Comparison of ENCODE assay signal across 9 cellular contexts in the genomic region with DNA sequence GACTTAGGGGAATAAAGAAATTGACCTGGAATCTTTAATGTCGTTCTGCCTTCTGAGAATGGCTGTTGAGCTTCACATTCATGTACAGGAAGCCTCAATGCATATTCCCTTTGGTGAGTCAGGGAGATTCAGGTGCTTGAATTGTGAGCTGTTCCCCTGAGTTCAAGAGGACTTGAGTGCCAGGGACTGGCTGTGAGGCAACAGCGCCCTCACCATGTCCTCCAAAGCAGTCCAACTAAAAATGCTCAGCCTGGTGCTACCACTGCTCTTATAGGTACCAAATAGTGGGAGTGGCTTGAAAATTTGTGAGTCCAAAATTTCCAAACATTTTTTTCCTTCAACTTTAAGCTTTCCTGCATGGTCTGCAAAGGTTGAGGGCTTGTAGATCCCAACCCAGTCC. TPM values are rescaled to one million over a fixed set of nuclear protein-coding genes. Genes with fewer than 3 reads are reported as not detected.
DNase-seq lines count a peak whose midpoint lies in the region; ATAC-seq and TF ChIP-seq lines count a peak whose summit lies in the region.
"Had no signal": no experiment of that assay in that cellular context is flagged by ENCODE, and none has a peak within 500 bp of the region (broad histone marks: within the 10 kb centered on the region; RNA-seq: fewer than 3 reads in every experiment).

No MANE protein-coding gene starts in this region.

- H3K4me3 Mint-ChIP-seq in MCF 10A (ENCODE audit: unreplicated experiment) (no peak overlapping the region), chondrocyte (ENCODE audit: unreplicated experiment) (no peak overlapping the region)
- no peak overlapping the region for H3K4me3 Mint-ChIP-seq in stimulated activated effector memory CD8-positive, alpha-beta T cell treated with anti-CD3 and anti-CD28 coated beads, Interleukin-12 subunit alpha, Interleukin-12 subunit beta, amount 100 ng/mL, for 72 hours

- TF ChIP-seq POLR2A in breast epithelium (IDR thresholded peaks at IDR 0.05) (no peak), esophagus squamous epithelium (IDR thresholded peaks at IDR 0.05) (no peak)

- POLR2A ChIA-PET in MCF 10A (lab: Yijun Ruan, JAX), result interaction anchor here (1.0 kb wide), 2 partner anchors 19 to 228 kb away, joined by 3 read pairs; no protein-coding TSS in a partner anchor

- H3K27me3 ChIP-seq in breast epithelium (no peaks in the 10 kb centered on the region), esophagus squamous epithelium (no peaks in the 10 kb centered on the region)

- ATAC-seq in stimulated activated effector memory CD8-positive, alpha-beta T cell treated with anti-CD3 and anti-CD28 coated beads, Interleukin-12 subunit alpha, Interleukin-12 subunit beta, amount 100 ng/mL, for 72 hours, result peak; percentile 52
- ATAC-seq in HG02981 (IDR thresholded peaks at IDR 0.05; ENCODE audit: unreplicated experiment) (no peak), GM18517 (IDR thresholded peaks at IDR 0.05; ENCODE audit: unreplicated experiment) (no peak)

- H3K9me3 Mint-ChIP-seq in MCF 10A (ENCODE audit: unreplicated experiment) (no peaks in the 10 kb centered on the region), chondrocyte (ENCODE audit: low read depth) (no peaks in the 10 kb centered on the region)
- no peaks in the 10 kb centered on the region for H3K9me3 Mint-ChIP-seq in stimulated activated effector memory CD8-positive, alpha-beta T cell treated with anti-CD3 and anti-CD28 coated beads, Interleukin-12 subunit alpha, Interleukin-12 subunit beta, amount 100 ng/mL, for 72 hours

- H3K36me3 Mint-ChIP-seq in MCF 10A (ENCODE audit: insufficient read depth, unreplicated experiment) (peaks cover 92% of the 10 kb centered on the region), chondrocyte (ENCODE audit: low read depth) (peaks cover 13% of the 10 kb centered on the region)
- H3K36me3 Mint-ChIP-seq in stimulated activated effector memory CD8-positive, alpha-beta T cell treated with anti-CD3 and anti-CD28 coated beads, Interleukin-12 subunit alpha, Interleukin-12 subunit beta, amount 100 ng/mL, for 72 hours, result peaks cover 93% of the 10 kb centered on the region

- no peaks in the 10 kb centered on the region for H3K4me1 Mint-ChIP-seq in MCF 10A (ENCODE audit: insufficient read depth, unreplicated experiment)
- H3K4me1 Mint-ChIP-seq in chondrocyte (ENCODE audit: low read depth), result no peaks in the 10 kb centered on the region
- no peaks in the 10 kb centered on the region for H3K4me1 Mint-ChIP-seq in stimulated activated effector memory CD8-positive, alpha-beta T cell treated with anti-CD3 and anti-CD28 coated beads, Interleukin-12 subunit alpha, Interleukin-12 subunit beta, amount 100 ng/mL, for 72 hours

- CTCF ChIA-PET in MCF 10A (lab: Yijun Ruan, JAX), result interaction anchor here (0.6 to 1.9 kb wide), 9 partner anchors 11 to 363 kb away, joined by 3 to 8 read pairs (median 4); no protein-coding TSS in a partner anchor

- H3K27ac ChIP-seq in breast epithelium (no peak overlapping the region), esophagus squamous epithelium (no peak overlapping the region)

- DNase-seq in MCF 10A (ENCODE audit: unreplicated experiment) (peak; percentile 63), breast epithelium (ENCODE audit: low spot score in 2 of 2) (no peak), NCI-H2196 (lab: John Stamatoyannopoulos, UW; ENCODE audit: unreplicated experiment) (peak; percentile 21), chondrocyte (ENCODE audit: low spot score) (no peak), esophagus squamous epithelium (lab: John Stamatoyannopoulos, UW) (no peak)
- no peak for DNase-seq in stimulated activated effector memory CD8-positive, alpha-beta T cell treated with anti-CD3 and anti-CD28 coated beads, Interleukin-12 subunit alpha, Interleukin-12 subunit beta, amount 100 ng/mL, for 72 hours (ENCODE audit: low spot score in 2 of 2)
- DNase-seq: activated CD4-positive, CD25-positive, alpha-beta regulatory T cell had no signal

- H3K4me1 ChIP-seq in breast epithelium (no peaks in the 10 kb centered on the region), esophagus squamous epithelium (no peaks in the 10 kb centered on the region)

- H3K36me3 ChIP-seq in breast epithelium (no peaks in the 10 kb centered on the region), esophagus squamous epithelium (peaks cover 0 to 99% (median 12%) of the 10 kb centered on the region in 3 donors)

- TF ChIP-seq CTCF in MCF 10A (IDR thresholded peaks at IDR 0.05; ENCODE audit: unreplicated experiment) (peak; percentile 35), breast epithelium (IDR thresholded peaks at IDR 0.05) (no peak), chondrocyte (IDR thresholded peaks at IDR 0.05) (peak; percentile 70), esophagus squamous epithelium (IDR thresholded peaks at IDR 0.05) (peak in 1 of 6 experiments; percentile 35)

- H3K27ac Mint-ChIP-seq in MCF 10A (ENCODE audit: low read depth, unreplicated experiment) (no peak overlapping the region), chondrocyte (ENCODE audit: unreplicated experiment) (no peak overlapping the region)
- no peak overlapping the region for H3K27ac Mint-ChIP-seq in stimulated activated effector memory CD8-positive, alpha-beta T cell treated with anti-CD3 and anti-CD28 coated beads, Interleukin-12 subunit alpha, Interleukin-12 subunit beta, amount 100 ng/mL, for 72 hours

- H3K4me3 ChIP-seq in breast epithelium, result no peak overlapping the region
- no peak overlapping the region for H3K4me3 ChIP-seq in esophagus squamous epithelium

- BruUV-seq in MCF 10A (replicated peaks; lab: Mats Ljungman, UMichigan), result no TSS peak

- intact Hi-C loops in MCF 10A (cut with micrococcal nuclease) (no loop called here), breast epithelium (cut with DNase I; ENCODE audit: low total_unique reads) (no loop called here), esophagus squamous epithelium (cut with DNase I) (no loop called here)

- no peaks in the 10 kb centered on the region for H3K27me3 Mint-ChIP-seq in MCF 10A (ENCODE audit: insufficient read depth, unreplicated experiment)
- H3K27me3 Mint-ChIP-seq in chondrocyte (ENCODE audit: low read depth), result no peaks in the 10 kb centered on the region

- H3K9me3 ChIP-seq in breast epithelium (no peaks in the 10 kb centered on the region), esophagus squamous epithelium (no peaks in the 10 kb centered on the region)

- 69 to 92% methylated on average over 1 to 2 of the region's 2 CpGs for WGBS in esophagus squamous epithelium, 2 donors

RNA-seq across cellular contexts. Expression of a gene that starts 54.1 kb away (rescaled TPM):
- total RNA-seq in MCF 10A (2022) (24.2 and 29.3 TPM in 2 replicates), breast epithelium (10 to 100 TPM; 12.8 to 25.5 (median 23.3) TPM), chondrocyte (17.5 to 24.0 TPM (median 17.7 TPM) in 3 replicates), esophagus squamous epithelium (10 to 100 TPM; 23.5 to 38.3 (median 32.4) TPM)

Comparison
In these comparisons a context has a peak if more than half of its experiments do, and no peak if none do; other contexts are left out.
1. DNase-seq: peak in MCF 10A (single experiment) and NCI-H2196 (single experiment); none in breast epithelium (0 of 2), chondrocyte (single experiment), stimulated activated effector memory CD8-positive, alpha-beta T cell treated with anti-CD3 and anti-CD28 coated beads, Interleukin-12 subunit alpha, Interleukin-12 subunit beta, amount 100 ng/mL, for 72 hours (0 of 2) and esophagus squamous epithelium (single experiment).
2. CTCF ChIP-seq: peak in MCF 10A (single experiment) and chondrocyte (single experiment); none in breast epithelium (0 of 3).